ENCODE assay signal across 10 cellular contexts in genomic region chr7:111357691-111358090, GRCh38.
DNase-seq lines count a peak whose midpoint lies in the region; ATAC-seq and TF ChIP-seq lines count a peak whose summit lies in the region.
"Had no signal": no experiment of that assay in that cellular context is flagged by ENCODE, and none has a peak within 500 bp of the region (broad histone marks: within the 10 kb centered on the region; RNA-seq: fewer than 3 reads in every experiment).

No MANE protein-coding gene starts in this region.

- no peak overlapping the region for H3K27ac ChIP-seq in GM23248
- H3K27ac ChIP-seq in osteoblast (ENCODE audit: low read depth, low read length), result no peak overlapping the region

- no peak for ATAC-seq in HG03108 (IDR thresholded peaks at IDR 0.05; ENCODE audit: unreplicated experiment)

- H3K4me2 ChIP-seq in GM23248 (ENCODE audit: unreplicated experiment) (no peak overlapping the region), osteoblast (ENCODE audit: insufficient read depth, low read length) (peak overlapping the region; percentile 13)

- no peak overlapping the region for H2AFZ ChIP-seq in GM23248
- H2AFZ ChIP-seq in osteoblast (ENCODE audit: low read length), result no peak overlapping the region

- TF ChIP-seq CTCF in osteoblast (IDR thresholded peaks at IDR 0.05; ENCODE audit: extremely low read depth, low read depth, low read length), result no peak

- H3K79me2 ChIP-seq in GM23248 (ENCODE audit: insufficient read depth) (no peaks in the 10 kb centered on the region), osteoblast (ENCODE audit: insufficient read depth, low read length) (no peaks in the 10 kb centered on the region)

- H3K9ac ChIP-seq in GM23248, result no peak overlapping the region

- peaks cover 17% of the 10 kb centered on the region for H3K4me1 ChIP-seq in GM23248 (ENCODE audit: insufficient read depth)
- peaks cover 10% of the 10 kb centered on the region for H3K4me1 ChIP-seq in osteoblast (ENCODE audit: insufficient read depth, low read length)

- H3K27me3 ChIP-seq in GM23248 (replicated peaks; ENCODE audit: insufficient read depth), result no peaks in the 10 kb centered on the region
- H3K27me3 ChIP-seq in osteoblast (ENCODE audit: insufficient read depth, low read length), result no peaks in the 10 kb centered on the region

- in situ Hi-C loops in GM23248 (cut with MboI), result no loop called here

- H4K20me1 ChIP-seq in GM23248 (ENCODE audit: insufficient read depth) (no peaks in the 10 kb centered on the region), osteoblast (ENCODE audit: insufficient read depth, low read length) (no peaks in the 10 kb centered on the region)

- H3K9me3 ChIP-seq in GM23248 (ENCODE audit: low read depth), result no peaks in the 10 kb centered on the region
- no peaks in the 10 kb centered on the region for H3K9me3 ChIP-seq in osteoblast (ENCODE audit: low read depth, low read length)

- H3F3A ChIP-seq in GM23248 (ENCODE audit: insufficient read depth), result no peaks in the 10 kb centered on the region; the same call in 1 of the 2 replicates

- no peak overlapping the region for H3K4me3 ChIP-seq in GM23248
- no peak overlapping the region for H3K4me3 ChIP-seq in osteoblast (ENCODE audit: insufficient read depth, low read length)

- H3K36me3 ChIP-seq in GM23248 (ENCODE audit: low read depth), result no peaks in the 10 kb centered on the region
- no peaks in the 10 kb centered on the region for H3K36me3 ChIP-seq in osteoblast (ENCODE audit: insufficient read depth, low read length)

- DNase-seq in GM23248, result peak; percentile 26
- DNase-seq in OCI-M1 (lab: John Stamatoyannopoulos, UW), result peak; percentile 39
- DNase-seq in dermis blood vessel endothelial cell, result peak; percentile 1
- DNase-seq in osteoblast (ENCODE audit: insufficient read length, low spot score, missing footprints), result no peak
- DNase-seq in cortex of kidney (lab: John Stamatoyannopoulos, UW), result no peak
- DNase-seq in effector CD4-positive, alpha-beta T cell, result no peak
- DNase-seq: activated CD4-positive, alpha-beta T cell treated with anti-CD3 and anti-CD28 coated beads, Interleukin-2, amount 50 U/mL, for 48 hours; activated naive CD4-positive, alpha-beta T cell; MV-4-11 had no signal

- H3K9me2 ChIP-seq in GM23248 (ENCODE audit: insufficient read depth), result no peaks in the 10 kb centered on the region; the same call in 1 of the 2 replicates

Comparison
In these comparisons a context has a peak if more than half of its experiments do, and no peak if none do; other contexts are left out.
1. DNase-seq: peak in GM23248 (single experiment), OCI-M1 (single experiment) and dermis blood vessel endothelial cell (single experiment); none in osteoblast (single experiment), cortex of kidney (single experiment) and effector CD4-positive, alpha-beta T cell (single experiment).